ENCODE assay signal across 8 cellular contexts in the genomic region with DNA sequence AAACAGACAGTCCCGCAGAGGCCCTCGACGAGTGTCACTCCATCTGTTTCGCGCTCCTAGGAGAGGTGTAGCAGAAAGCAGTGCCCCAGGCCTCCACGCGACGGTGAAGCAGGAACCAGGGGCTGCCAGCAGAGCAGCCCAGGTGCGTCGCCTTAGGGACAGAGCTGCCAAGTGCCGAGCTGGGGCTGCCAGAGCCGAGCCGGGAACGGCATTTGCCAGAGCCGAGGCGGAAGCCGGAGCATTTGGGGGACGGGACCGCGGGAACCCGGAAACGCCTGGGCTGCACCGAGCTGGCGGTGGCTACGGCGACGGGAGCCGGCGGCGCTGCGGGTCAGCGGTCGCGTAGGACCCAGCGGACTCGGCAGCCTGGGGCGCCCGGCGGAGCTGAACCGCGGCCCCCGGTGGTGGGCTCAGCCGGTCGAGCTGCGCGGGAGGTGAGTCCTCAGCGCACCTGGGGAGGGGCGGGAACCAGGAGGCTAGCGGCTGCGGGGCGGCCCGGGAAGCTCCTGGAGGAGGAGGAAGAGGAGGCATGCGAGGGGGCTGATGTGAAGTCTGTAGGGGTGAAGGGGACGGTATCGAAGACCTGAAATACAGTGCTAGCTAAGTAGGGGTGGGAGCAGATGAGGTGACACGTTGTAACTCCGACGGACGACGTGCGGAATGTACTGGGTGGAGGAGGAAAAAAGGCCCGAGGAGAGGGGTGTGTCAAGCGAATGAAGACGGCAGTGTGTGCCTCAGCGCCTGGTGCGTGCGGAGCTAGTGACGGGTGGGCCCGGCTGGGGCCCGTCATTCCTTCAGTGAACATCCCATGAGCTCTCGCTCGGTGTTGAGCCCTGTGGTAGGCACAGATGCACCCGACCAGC. TPM values are rescaled to one million over a fixed set of nuclear protein-coding genes. Genes with fewer than 3 reads are reported as not detected.
DNase-seq lines count a peak whose midpoint lies in the region; ATAC-seq and TF ChIP-seq lines count a peak whose summit lies in the region.

Gene SLC35A3 (plus strand): TSS at position 268 of the 863 bp plus-strand sequence. CDS start 23,559 bp downstream, outside the sequence.

- H4K20me1 ChIP-seq in fibroblast of lung (ENCODE audit: control insufficient read depth, extremely low read depth, insufficient read depth, low read length): no peaks in the 10 kb centered on the region

- peak within 1 kb of the TSS; percentile 80 for H3K4me2 ChIP-seq in fibroblast of lung (ENCODE audit: extremely low read depth, insufficient read depth, low read length)

- POLR2A ChIA-PET in naive thymus-derived CD8-positive, alpha-beta T cell (lab: Charles Lee): interaction anchor here (0.6 to 2.2 kb wide), 9 partner anchors 10 to 296 kb away, joined by 3 to 17 read pairs (median 4); partner anchors contain the start of genes AGL, FRRS1, RTCA and SASS6

- DNase-seq in DMS114 treated with DMSO at 0.1 percent for 48 hours (lab: John Stamatoyannopoulos, UW; ENCODE audit: unreplicated experiment): peak; percentile 56
- peak; percentile 86 to 87 for DNase-seq in activated T-cell treated with anti-CD3 and anti-CD28 coated beads, Interleukin-2, amount 50 U/mL, for 72 hours
- peak; percentile 68 to 69 for DNase-seq in fibroblast of lung (ENCODE audit: low read depth in 2 of 2)
- peak; percentile 66 to 85 (median 77) for DNase-seq in naive thymus-derived CD8-positive, alpha-beta T cell
- DNase-seq in stimulated activated naive CD4-positive, alpha-beta T cell (lab: John Stamatoyannopoulos, UW): peak; percentile 63 to 82 (median 68)

- peak within 1 kb of the TSS; percentile 92 for H3K27ac Mint-ChIP-seq in activated T-cell treated with anti-CD3 and anti-CD28 coated beads, Interleukin-2, amount 50 U/mL, for 72 hours
- H3K27ac Mint-ChIP-seq in naive thymus-derived CD8-positive, alpha-beta T cell: peak within 1 kb of the TSS; percentile 88 to 100 (median 98)

- H3K4me1 ChIP-seq in HUES6 (ENCODE audit: control insufficient read depth, insufficient read depth, low read length): peaks cover 8% of the 10 kb centered on the region
- peaks cover 2% of the 10 kb centered on the region for H3K4me1 ChIP-seq in fibroblast of lung (ENCODE audit: control insufficient read depth, extremely low read depth, insufficient read depth, low read length)

- TF ChIP-seq CTCF in fibroblast of lung (conservative IDR thresholded peaks at IDR 0.05 in 1 of 2, IDR thresholded peaks at IDR 0.05 in 1 of 2; ENCODE audit: low read depth in 1 of 2, low read length in 2 of 2): no peak

- H3K4me3 ChIP-seq in HUES6 (ENCODE audit: low read depth, low read length) (peak within 1 kb of the TSS; percentile 91), fibroblast of lung (replicated peaks in 1 of 4; ENCODE audit: control extremely low read depth in 1 of 4, insufficient read depth in 1 of 4, low read depth in 3 of 4, low read length in 4 of 4) (peak within 1 kb of the TSS; percentile 92 to 97 (median 94))

- peak within 1 kb of the TSS; percentile 100 for H2AFZ ChIP-seq in fibroblast of lung (ENCODE audit: low read length)

- peaks cover 19% of the 10 kb centered on the region for H3K79me2 ChIP-seq in fibroblast of lung (ENCODE audit: control insufficient read depth, insufficient read depth, low read length)

- H3K36me3 Mint-ChIP-seq in activated T-cell treated with anti-CD3 and anti-CD28 coated beads, Interleukin-2, amount 50 U/mL, for 72 hours (ENCODE audit: insufficient read depth in 2 of 2): peaks cover 0 to 4% of the 10 kb centered on the region in 2 donors
- H3K36me3 Mint-ChIP-seq in naive thymus-derived CD8-positive, alpha-beta T cell: peaks cover 0 to 8% (median 0%) of the 10 kb centered on the region in 3 donors

- H3K4me1 Mint-ChIP-seq in activated T-cell treated with anti-CD3 and anti-CD28 coated beads, Interleukin-2, amount 50 U/mL, for 72 hours (ENCODE audit: low read depth): peaks cover 43% of the 10 kb centered on the region
- H3K4me1 Mint-ChIP-seq in naive thymus-derived CD8-positive, alpha-beta T cell: peaks cover 14 to 43% (median 36%) of the 10 kb centered on the region in 4 donors

- H3K9me3 ChIP-seq in HUES6 (ENCODE audit: control insufficient read depth, insufficient read depth, low read depth, low read length) (no peaks in the 10 kb centered on the region), fibroblast of lung (ENCODE audit: control insufficient read depth, insufficient read depth, low read depth, low read length) (no peaks in the 10 kb centered on the region)

- peaks cover 0 to 2% of the 10 kb centered on the region in 2 donors for H3K9me3 Mint-ChIP-seq in activated T-cell treated with anti-CD3 and anti-CD28 coated beads, Interleukin-2, amount 50 U/mL, for 72 hours
- no peaks in the 10 kb centered on the region for H3K9me3 Mint-ChIP-seq in naive thymus-derived CD8-positive, alpha-beta T cell

- no peaks in the 10 kb centered on the region for H3K27me3 Mint-ChIP-seq in activated T-cell treated with anti-CD3 and anti-CD28 coated beads, Interleukin-2, amount 50 U/mL, for 72 hours (ENCODE audit: low read depth)
- no peaks in the 10 kb centered on the region for H3K27me3 Mint-ChIP-seq in naive thymus-derived CD8-positive, alpha-beta T cell

- peak within 1 kb of the TSS; percentile 95 to 98 for H3K4me3 Mint-ChIP-seq in activated T-cell treated with anti-CD3 and anti-CD28 coated beads, Interleukin-2, amount 50 U/mL, for 72 hours
- H3K4me3 Mint-ChIP-seq in naive thymus-derived CD8-positive, alpha-beta T cell: peak within 1 kb of the TSS; percentile 96 to 100 (median 99)

- peak; percentile 91 for ATAC-seq in GM21447 (IDR thresholded peaks at IDR 0.05; ENCODE audit: unreplicated experiment)
- peak; percentile 91 to 93 for ATAC-seq in activated T-cell treated with anti-CD3 and anti-CD28 coated beads, Interleukin-2, amount 50 U/mL, for 72 hours (replicated peaks in 1 of 2)
- peak; percentile 80 to 88 for ATAC-seq in naive thymus-derived CD8-positive, alpha-beta T cell

- H3K27ac ChIP-seq in HUES6 (ENCODE audit: low read depth, low read length) (peak within 1 kb of the TSS; percentile 11; the same call in 1 of the 2 replicates), fibroblast of lung (ENCODE audit: insufficient read depth, low read length) (peak within 1 kb of the TSS; percentile 80)

- H3K36me3 ChIP-seq in HUES6 (ENCODE audit: control insufficient read depth, insufficient read depth, low read length) (no peaks in the 10 kb centered on the region), fibroblast of lung (ENCODE audit: control insufficient read depth, insufficient read depth, low read length) (no peaks in the 10 kb centered on the region)

- H3K27me3 ChIP-seq in HUES6 (ENCODE audit: control insufficient read depth, insufficient read depth, low read length) (no peaks in the 10 kb centered on the region), fibroblast of lung (ENCODE audit: control insufficient read depth, insufficient read depth, low read length) (no peaks in the 10 kb centered on the region)

- peak within 1 kb of the TSS; percentile 82 for H3K9ac ChIP-seq in HUES6 (ENCODE audit: low read length)
- peak within 1 kb of the TSS; percentile 85 for H3K9ac ChIP-seq in fibroblast of lung (ENCODE audit: insufficient read depth, low read length)

TF ChIP-seq in PFSK-1, 5 proteins besides CTCF, POLR2A, EP300 and RAD21:
- TF ChIP-seq SIN3A (IDR thresholded peaks at IDR 0.05; ENCODE audit: borderline replicate concordance, insufficient read depth, low read length): peak; percentile 93
- TF ChIP-seq REST (IDR thresholded peaks at IDR 0.05; ENCODE audit: insufficient read depth in 1 of 2, low read depth in 2 of 2, low read length in 2 of 2): peak in 1 of 2 experiments; percentile 36; a peak in 1 of 4 replicates
- peak; percentile 75 for TF ChIP-seq FOXP2 (optimal IDR thresholded peaks at IDR 0.05; ENCODE audit: borderline replicate concordance, extremely low read depth, extremely low read length, insufficient read depth)
- TF ChIP-seq TAF1 (IDR thresholded peaks at IDR 0.05; ENCODE audit: borderline replicate concordance, insufficient read depth, low read length): peak; percentile 91; the same call in 1 of the 2 replicates
- peak; percentile 74 for TF ChIP-seq POLR2AphosphoS5 (IDR thresholded peaks at IDR 0.05; ENCODE audit: low read depth, low read length)

RNA-seq across cellular contexts. Expression of gene SLC35A3, which starts in this region (rescaled TPM):
- polyA plus RNA-seq in PFSK-1 (2012; ENCODE audit: insufficient read length, low read depth): 3.7 TPM
- 10 to 100 TPM; 17.2 to 19.2 TPM for total RNA-seq in activated T-cell treated with anti-CD3 and anti-CD28 coated beads, Interleukin-2, amount 50 U/mL, for 72 hours
- 14.6 and 20.8 TPM in 2 replicates for total RNA-seq in fibroblast of lung
- 9.1 and 13.2 TPM in 2 replicates for polyA plus RNA-seq in fibroblast of lung
- polyA plus RNA-seq in fibroblast of lung (2012): 9.4 and 11.9 TPM in 2 replicates
- polyA minus RNA-seq in fibroblast of lung (ENCODE audit: low replicate concordance): 1.4 and 1.7 TPM in 2 replicates
- 10 to 100 TPM; 29.6 to 30.1 TPM for total RNA-seq in naive thymus-derived CD8-positive, alpha-beta T cell
- polyA plus RNA-seq in naive thymus-derived CD8-positive, alpha-beta T cell: 10 to 100 TPM; 13.3 to 15.3 (median 15.1) TPM

Comparison
In these comparisons a context has a peak if more than half of its experiments do, and no peak if none do; other contexts are left out.
1. Peak in every context shown above with its lines: DNase-seq, ATAC-seq, H3K4me3 ChIP-seq and H3K27ac ChIP-seq.